In the genomic region with DNA sequence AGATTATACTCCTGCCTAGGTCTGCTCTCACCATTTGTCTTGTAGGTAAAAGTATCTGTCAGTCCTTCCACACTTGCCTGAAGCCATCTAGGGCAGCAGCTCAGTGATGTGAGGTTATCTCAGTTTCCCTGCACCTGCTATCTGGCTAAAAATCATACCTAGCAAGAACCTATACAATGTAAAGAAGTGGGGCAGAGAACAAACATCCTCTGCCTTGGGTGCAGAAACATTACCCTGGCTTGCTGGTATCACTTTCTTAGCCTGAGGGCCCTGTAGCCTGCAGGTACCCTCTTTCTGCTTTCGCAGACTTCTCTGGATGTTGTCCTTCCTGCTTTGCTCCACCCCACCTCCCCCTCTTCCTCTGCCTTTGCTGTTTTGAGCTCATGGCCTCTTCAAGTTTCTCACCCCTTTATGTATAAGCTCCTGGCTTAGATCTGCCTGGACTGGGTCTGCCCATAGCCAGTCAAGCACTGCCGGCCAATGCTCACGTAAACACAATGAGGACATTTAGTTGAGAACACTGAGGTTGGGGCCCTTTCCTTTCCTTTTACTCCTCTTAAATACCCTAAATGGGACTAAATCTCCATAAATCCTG, we compare ENCODE assay signal across 14 cellular contexts. TPM values are rescaled to one million over a fixed set of nuclear protein-coding genes. Genes with fewer than 3 reads are reported as not detected.
A peak's percentile ranks its signal among the peaks of the same experiment; 100 is the strongest.
DNase-seq lines count a peak whose midpoint lies in the region; ATAC-seq and TF ChIP-seq lines count a peak whose summit lies in the region.
"Had no signal": no experiment of that assay in that cellular context is flagged by ENCODE, and none has a peak within 500 bp of the region (broad histone marks: within the 10 kb centered on the region; RNA-seq: fewer than 3 reads in every experiment).

No MANE protein-coding gene starts in this region.

- H3K27ac ChIP-seq in coronary artery (no peak overlapping the region), transverse colon (peak overlapping the region; percentile 26 to 73 (median 48))
- H3K27ac ChIP-seq: BLaER1 treated with 17β-estradiol and CSF1 and Interleukin-3, amounts not matched to agents 10 nM and 100 nM; HL-60 had no signal

- no peak for TF ChIP-seq POLR2A in transverse colon (IDR thresholded peaks at IDR 0.05)

- 78 to 93% methylated on average over 3 of the region's 3 CpGs for WGBS in transverse colon (ENCODE audit: low coverage in 1 of 2), 2 donors

- H3K36me3 ChIP-seq in transverse colon: no peaks in the 10 kb centered on the region
- H3K36me3 ChIP-seq: BLaER1 treated with 17β-estradiol and CSF1 and Interleukin-3, amounts not matched to agents 10 nM and 100 nM; HAP-1 had no signal

- intact Hi-C loops in transverse colon (cut with DNase I; ENCODE audit: low total_unique reads): no loop called here

- TF ChIP-seq CTCF in coronary artery (IDR thresholded peaks at IDR 0.05): no peak
- no peak for TF ChIP-seq CTCF in transverse colon (IDR thresholded peaks at IDR 0.05)

- peaks cover 8% of the 10 kb centered on the region for H3K27me3 ChIP-seq in transverse colon

- DNase-seq in ELF-1 (ENCODE audit: low read depth, low spot score): peak; percentile 56
- peak; percentile 14 for DNase-seq in coronary artery (ENCODE audit: low spot score)
- peak; percentile 5 for DNase-seq in left lobe of liver (ENCODE audit: low spot score)
- DNase-seq in transverse colon: no peak
- DNase-seq in activated T-cell treated with anti-CD3 and anti-CD28 coated beads for 4 hours: no peak
- no peak for DNase-seq in RPMI8226
- no peak for DNase-seq in NCI-H226
- DNase-seq: ACHN; Calu3; CD4-positive, CD25-positive, alpha-beta regulatory T cell; DMS 273 treated with DMSO at 0.1 percent for 48 hours had no signal

- peaks cover 10 to 27% (median 17%) of the 10 kb centered on the region in 4 donors for H3K4me1 ChIP-seq in transverse colon
- H3K4me1 ChIP-seq: HAP-1 had no signal

- no peak for TF ChIP-seq EP300 in transverse colon (IDR thresholded peaks at IDR 0.05; ENCODE audit: low read depth)

- peaks cover 4 to 6% of the 10 kb centered on the region in 2 donors for H3K9me3 ChIP-seq in transverse colon

- no peak for ATAC-seq in left lobe of liver

- H3K4me3 ChIP-seq in coronary artery (no peak overlapping the region), transverse colon (no peak overlapping the region)
- H3K4me3 ChIP-seq: BLaER1 treated with 17β-estradiol and CSF1 and Interleukin-3, amounts not matched to agents 10 nM and 100 nM; HAP-1 had no signal

- in situ Hi-C loops in transverse colon (cut with MboI; ENCODE audit: low pct_ligation_motif_present in 1 of 4, low pct_unique_long_range_greater_than_20kb in 1 of 4, low sequenced_read_pairs in 3 of 4): no loop called here

RNA-seq across cellular contexts. Expression of gene SDK2, which starts 8.7 kb away (rescaled TPM):
- total RNA-seq in left lobe of liver: 0.15 TPM
- total RNA-seq in transverse colon: 1 to 10 TPM; 2.6 to 9.8 (median 3.4) TPM
- total RNA-seq: Calu3 had no signal

Comparison
In these comparisons a context has a peak if more than half of its experiments do, and no peak if none do; other contexts are left out.
1. DNase-seq: peak in ELF-1 (single experiment), coronary artery (single experiment) and left lobe of liver (single experiment); none in transverse colon (single experiment), activated T-cell treated with anti-CD3 and anti-CD28 coated beads for 4 hours (single experiment), RPMI8226 (single experiment) and NCI-H226 (single experiment).
2. H3K27ac ChIP-seq: peak in transverse colon (4 of 4); none in coronary artery (0 of 2).